In the genomic region with DNA sequence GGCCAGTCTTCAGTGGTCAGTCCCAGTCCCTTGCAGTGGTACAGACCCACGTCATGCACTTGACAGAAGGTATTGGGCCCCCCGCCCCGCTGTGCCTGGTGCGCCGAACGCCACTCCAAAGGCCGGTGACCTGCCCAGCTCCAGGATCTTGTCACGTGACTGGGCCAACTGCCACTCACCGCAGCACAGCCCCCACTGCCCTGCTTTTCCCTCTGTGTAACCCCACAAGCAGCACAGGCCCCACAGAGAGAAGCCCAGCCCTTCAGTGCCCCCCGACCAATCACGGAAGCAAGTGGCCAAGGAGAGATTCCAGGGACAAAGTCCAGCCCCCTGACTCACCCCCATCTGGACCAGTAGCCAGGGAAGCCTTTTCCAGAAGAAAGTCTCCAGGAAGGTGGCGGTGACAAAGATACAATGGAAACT, we compare ENCODE assay signal across 1 cellular context.
TF ChIP-seq lines count a peak whose summit lies in the region.

No MANE protein-coding gene starts in this region.

TF ChIP-seq in GM12878, 131 proteins besides CTCF, POLR2A, EP300 and RAD21 (continues in another document):
- TF ChIP-seq, protein P1, sequence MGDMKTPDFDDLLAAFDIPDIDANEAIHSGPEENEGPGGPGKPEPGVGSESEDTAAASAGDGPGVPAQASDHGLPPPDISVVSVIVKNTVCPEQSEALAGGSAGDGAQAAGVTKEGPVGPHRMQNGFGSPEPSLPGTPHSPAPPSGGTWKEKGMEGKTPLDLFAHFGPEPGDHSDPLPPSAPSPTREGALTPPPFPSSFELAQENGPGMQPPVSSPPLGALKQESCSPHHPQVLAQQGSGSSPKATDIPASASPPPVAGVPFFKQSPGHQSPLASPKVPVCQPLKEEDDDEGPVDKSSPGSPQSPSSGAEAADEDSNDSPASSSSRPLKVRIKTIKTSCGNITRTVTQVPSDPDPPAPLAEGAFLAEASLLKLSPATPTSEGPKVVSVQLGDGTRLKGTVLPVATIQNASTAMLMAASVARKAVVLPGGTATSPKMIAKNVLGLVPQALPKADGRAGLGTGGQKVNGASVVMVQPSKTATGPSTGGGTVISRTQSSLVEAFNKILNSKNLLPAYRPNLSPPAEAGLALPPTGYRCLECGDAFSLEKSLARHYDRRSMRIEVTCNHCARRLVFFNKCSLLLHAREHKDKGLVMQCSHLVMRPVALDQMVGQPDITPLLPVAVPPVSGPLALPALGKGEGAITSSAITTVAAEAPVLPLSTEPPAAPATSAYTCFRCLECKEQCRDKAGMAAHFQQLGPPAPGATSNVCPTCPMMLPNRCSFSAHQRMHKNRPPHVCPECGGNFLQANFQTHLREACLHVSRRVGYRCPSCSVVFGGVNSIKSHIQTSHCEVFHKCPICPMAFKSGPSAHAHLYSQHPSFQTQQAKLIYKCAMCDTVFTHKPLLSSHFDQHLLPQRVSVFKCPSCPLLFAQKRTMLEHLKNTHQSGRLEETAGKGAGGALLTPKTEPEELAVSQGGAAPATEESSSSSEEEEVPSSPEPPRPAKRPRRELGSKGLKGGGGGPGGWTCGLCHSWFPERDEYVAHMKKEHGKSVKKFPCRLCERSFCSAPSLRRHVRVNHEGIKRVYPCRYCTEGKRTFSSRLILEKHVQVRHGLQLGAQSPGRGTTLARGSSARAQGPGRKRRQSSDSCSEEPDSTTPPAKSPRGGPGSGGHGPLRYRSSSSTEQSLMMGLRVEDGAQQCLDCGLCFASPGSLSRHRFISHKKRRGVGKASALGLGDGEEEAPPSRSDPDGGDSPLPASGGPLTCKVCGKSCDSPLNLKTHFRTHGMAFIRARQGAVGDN (IDR thresholded peaks at IDR 0.05) = no peak
- TF ChIP-seq SPI1 (IDR thresholded peaks at IDR 0.05; ENCODE audit: borderline replicate concordance, insufficient read depth, low read depth, low read length) (no peak), SMAD1 (IDR thresholded peaks at IDR 0.05; ENCODE audit: low read depth, partially characterized antibody) (no peak), NFIC (IDR thresholded peaks at IDR 0.05; ENCODE audit: low read depth, low read length) (no peak), HCFC1 (IDR thresholded peaks at IDR 0.05; ENCODE audit: low read length) (no peak), BHLHE40 (IDR thresholded peaks at IDR 0.05; ENCODE audit: borderline replicate concordance in 1 of 2, low read depth in 2 of 2, low read length in 1 of 2) (peak; percentile 93 to 98), CREM (IDR thresholded peaks at IDR 0.05; ENCODE audit: low read depth) (0 out of 2 replicates have a peak, but pooled peaks have one; percentile 26), KLF5 (IDR thresholded peaks at IDR 0.05; ENCODE audit: partially characterized antibody) (no peak), ASH2L (IDR thresholded peaks at IDR 0.05; ENCODE audit: borderline replicate concordance, low read depth) (no peak), KDM1A (IDR thresholded peaks at IDR 0.05; ENCODE audit: borderline replicate concordance) (no peak), E4F1 (IDR thresholded peaks at IDR 0.05; ENCODE audit: borderline replicate concordance, partially characterized antibody) (no peak), NR2F1 (conservative IDR thresholded peaks at IDR 0.05) (peak; percentile 72), GABPA (IDR thresholded peaks at IDR 0.05; ENCODE audit: low read depth) (no peak), SIX5 (IDR thresholded peaks at IDR 0.05; ENCODE audit: low read depth, low read length, severe bottlenecking) (no peak), CBX5 (IDR thresholded peaks at IDR 0.05; ENCODE audit: low read depth) (no peak), SRF (IDR thresholded peaks at IDR 0.05; ENCODE audit: low read depth in 2 of 2, low read length in 2 of 2) (no peak), RCOR1 (conservative IDR thresholded peaks at IDR 0.05; ENCODE audit: low read depth, low read length) (no peak), RAD51 (IDR thresholded peaks at IDR 0.05) (peak; percentile 99), TCF7 (IDR thresholded peaks at IDR 0.05; ENCODE audit: borderline replicate concordance) (no peak), FOXK2 (IDR thresholded peaks at IDR 0.05) (no peak), NKRF (conservative IDR thresholded peaks at IDR 0.05) (0 out of 2 replicates have a peak, but pooled peaks have one; percentile 18), MYC (IDR thresholded peaks at IDR 0.05; ENCODE audit: insufficient read depth, insufficient read length, insufficient replicate concordance, low read length, severe bottlenecking) (no peak), SP1 (IDR thresholded peaks at IDR 0.05; ENCODE audit: low read depth, low read length) (peak; percentile 9)
- TF ChIP-seq, protein P2, sequence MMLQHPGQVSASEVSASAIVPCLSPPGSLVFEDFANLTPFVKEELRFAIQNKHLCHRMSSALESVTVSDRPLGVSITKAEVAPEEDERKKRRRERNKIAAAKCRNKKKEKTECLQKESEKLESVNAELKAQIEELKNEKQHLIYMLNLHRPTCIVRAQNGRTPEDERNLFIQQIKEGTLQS (IDR thresholded peaks at IDR 0.05; ENCODE audit: borderline replicate concordance, extremely low read depth, low read depth, low read length) = peak; percentile 14; the same call in 1 of the 2 replicates
- TF ChIP-seq, protein P3, sequence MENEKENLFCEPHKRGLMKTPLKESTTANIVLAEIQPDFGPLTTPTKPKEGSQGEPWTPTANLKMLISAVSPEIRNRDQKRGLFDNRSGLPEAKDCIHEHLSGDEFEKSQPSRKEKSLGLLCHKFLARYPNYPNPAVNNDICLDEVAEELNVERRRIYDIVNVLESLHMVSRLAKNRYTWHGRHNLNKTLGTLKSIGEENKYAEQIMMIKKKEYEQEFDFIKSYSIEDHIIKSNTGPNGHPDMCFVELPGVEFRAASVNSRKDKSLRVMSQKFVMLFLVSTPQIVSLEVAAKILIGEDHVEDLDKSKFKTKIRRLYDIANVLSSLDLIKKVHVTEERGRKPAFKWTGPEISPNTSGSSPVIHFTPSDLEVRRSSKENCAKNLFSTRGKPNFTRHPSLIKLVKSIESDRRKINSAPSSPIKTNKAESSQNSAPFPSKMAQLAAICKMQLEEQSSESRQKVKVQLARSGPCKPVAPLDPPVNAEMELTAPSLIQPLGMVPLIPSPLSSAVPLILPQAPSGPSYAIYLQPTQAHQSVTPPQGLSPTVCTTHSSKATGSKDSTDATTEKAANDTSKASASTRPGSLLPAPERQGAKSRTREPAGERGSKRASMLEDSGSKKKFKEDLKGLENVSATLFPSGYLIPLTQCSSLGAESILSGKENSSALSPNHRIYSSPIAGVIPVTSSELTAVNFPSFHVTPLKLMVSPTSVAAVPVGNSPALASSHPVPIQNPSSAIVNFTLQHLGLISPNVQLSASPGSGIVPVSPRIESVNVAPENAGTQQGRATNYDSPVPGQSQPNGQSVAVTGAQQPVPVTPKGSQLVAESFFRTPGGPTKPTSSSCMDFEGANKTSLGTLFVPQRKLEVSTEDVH (IDR thresholded peaks at IDR 0.05; ENCODE audit: low read depth, partially characterized antibody) = no peak
- TF ChIP-seq, protein P4, sequence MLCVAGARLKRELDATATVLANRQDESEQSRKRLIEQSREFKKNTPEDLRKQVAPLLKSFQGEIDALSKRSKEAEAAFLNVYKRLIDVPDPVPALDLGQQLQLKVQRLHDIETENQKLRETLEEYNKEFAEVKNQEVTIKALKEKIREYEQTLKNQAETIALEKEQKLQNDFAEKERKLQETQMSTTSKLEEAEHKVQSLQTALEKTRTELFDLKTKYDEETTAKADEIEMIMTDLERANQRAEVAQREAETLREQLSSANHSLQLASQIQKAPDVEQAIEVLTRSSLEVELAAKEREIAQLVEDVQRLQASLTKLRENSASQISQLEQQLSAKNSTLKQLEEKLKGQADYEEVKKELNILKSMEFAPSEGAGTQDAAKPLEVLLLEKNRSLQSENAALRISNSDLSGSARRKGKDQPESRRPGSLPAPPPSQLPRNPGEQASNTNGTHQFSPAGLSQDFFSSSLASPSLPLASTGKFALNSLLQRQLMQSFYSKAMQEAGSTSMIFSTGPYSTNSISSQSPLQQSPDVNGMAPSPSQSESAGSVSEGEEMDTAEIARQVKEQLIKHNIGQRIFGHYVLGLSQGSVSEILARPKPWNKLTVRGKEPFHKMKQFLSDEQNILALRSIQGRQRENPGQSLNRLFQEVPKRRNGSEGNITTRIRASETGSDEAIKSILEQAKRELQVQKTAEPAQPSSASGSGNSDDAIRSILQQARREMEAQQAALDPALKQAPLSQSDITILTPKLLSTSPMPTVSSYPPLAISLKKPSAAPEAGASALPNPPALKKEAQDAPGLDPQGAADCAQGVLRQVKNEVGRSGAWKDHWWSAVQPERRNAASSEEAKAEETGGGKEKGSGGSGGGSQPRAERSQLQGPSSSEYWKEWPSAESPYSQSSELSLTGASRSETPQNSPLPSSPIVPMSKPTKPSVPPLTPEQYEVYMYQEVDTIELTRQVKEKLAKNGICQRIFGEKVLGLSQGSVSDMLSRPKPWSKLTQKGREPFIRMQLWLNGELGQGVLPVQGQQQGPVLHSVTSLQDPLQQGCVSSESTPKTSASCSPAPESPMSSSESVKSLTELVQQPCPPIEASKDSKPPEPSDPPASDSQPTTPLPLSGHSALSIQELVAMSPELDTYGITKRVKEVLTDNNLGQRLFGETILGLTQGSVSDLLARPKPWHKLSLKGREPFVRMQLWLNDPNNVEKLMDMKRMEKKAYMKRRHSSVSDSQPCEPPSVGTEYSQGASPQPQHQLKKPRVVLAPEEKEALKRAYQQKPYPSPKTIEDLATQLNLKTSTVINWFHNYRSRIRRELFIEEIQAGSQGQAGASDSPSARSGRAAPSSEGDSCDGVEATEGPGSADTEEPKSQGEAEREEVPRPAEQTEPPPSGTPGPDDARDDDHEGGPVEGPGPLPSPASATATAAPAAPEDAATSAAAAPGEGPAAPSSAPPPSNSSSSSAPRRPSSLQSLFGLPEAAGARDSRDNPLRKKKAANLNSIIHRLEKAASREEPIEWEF (IDR thresholded peaks at IDR 0.05; ENCODE audit: insufficient replicate concordance, low read depth, low read length) = no peak
- TF ChIP-seq, protein P5, sequence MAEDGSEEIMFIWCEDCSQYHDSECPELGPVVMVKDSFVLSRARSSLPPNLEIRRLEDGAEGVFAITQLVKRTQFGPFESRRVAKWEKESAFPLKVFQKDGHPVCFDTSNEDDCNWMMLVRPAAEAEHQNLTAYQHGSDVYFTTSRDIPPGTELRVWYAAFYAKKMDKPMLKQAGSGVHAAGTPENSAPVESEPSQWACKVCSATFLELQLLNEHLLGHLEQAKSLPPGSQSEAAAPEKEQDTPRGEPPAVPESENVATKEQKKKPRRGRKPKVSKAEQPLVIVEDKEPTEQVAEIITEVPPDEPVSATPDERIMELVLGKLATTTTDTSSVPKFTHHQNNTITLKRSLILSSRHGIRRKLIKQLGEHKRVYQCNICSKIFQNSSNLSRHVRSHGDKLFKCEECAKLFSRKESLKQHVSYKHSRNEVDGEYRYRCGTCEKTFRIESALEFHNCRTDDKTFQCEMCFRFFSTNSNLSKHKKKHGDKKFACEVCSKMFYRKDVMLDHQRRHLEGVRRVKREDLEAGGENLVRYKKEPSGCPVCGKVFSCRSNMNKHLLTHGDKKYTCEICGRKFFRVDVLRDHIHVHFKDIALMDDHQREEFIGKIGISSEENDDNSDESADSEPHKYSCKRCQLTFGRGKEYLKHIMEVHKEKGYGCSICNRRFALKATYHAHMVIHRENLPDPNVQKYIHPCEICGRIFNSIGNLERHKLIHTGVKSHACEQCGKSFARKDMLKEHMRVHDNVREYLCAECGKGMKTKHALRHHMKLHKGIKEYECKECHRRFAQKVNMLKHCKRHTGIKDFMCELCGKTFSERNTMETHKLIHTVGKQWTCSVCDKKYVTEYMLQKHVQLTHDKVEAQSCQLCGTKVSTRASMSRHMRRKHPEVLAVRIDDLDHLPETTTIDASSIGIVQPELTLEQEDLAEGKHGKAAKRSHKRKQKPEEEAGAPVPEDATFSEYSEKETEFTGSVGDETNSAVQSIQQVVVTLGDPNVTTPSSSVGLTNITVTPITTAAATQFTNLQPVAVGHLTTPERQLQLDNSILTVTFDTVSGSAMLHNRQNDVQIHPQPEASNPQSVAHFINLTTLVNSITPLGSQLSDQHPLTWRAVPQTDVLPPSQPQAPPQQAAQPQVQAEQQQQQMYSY (CRISPR knock-in tag; IDR thresholded peaks at IDR 0.05) = peak; percentile 88
- TF ChIP-seq, protein P6, sequence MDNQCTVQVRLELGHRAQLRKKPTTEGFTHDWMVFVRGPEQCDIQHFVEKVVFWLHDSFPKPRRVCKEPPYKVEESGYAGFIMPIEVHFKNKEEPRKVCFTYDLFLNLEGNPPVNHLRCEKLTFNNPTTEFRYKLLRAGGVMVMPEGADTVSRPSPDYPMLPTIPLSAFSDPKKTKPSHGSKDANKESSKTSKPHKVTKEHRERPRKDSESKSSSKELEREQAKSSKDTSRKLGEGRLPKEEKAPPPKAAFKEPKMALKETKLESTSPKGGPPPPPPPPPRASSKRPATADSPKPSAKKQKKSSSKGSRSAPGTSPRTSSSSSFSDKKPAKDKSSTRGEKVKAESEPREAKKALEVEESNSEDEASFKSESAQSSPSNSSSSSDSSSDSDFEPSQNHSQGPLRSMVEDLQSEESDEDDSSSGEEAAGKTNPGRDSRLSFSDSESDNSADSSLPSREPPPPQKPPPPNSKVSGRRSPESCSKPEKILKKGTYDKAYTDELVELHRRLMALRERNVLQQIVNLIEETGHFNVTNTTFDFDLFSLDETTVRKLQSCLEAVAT (IDR thresholded peaks at IDR 0.05) = peak; percentile 6; the same call in 1 of the 2 replicates
